Comparison of ENCODE assay signal across 22 cellular contexts in the genomic region with DNA sequence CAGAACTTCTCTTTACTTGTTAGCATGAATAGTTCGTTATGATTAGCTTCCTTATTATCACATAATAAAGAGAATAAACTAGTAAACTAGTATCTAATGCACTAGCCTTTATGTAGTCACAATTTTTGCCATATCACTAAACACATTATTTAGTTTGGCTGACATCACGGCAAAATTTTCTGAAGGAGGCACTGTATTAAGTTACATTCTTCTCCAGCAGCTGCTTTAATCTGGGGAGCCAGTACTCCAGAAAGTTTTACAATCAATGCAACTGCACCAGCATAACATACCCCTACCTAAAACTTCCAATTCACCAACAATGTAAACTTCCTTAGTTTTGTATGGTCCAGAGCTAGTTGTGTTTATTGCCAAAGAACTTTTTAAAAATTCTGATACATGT.
"Had no signal": no experiment of that assay in that cellular context is flagged by ENCODE, and none has a peak within 500 bp of the region (broad histone marks: within the 10 kb centered on the region; RNA-seq: fewer than 3 reads in every experiment).

No MANE protein-coding gene starts in this region.

- H3K27me3 Mint-ChIP-seq: natural killer cell treated with Interleukin-12 subunit alpha and Interleukin-12 subunit beta and Interleukin-15 and Interleukin-18, amount 100 ng/mL, for 72 hours; stimulated activated naive B cell treated with anti-CD40 and anti-IgM and Interleukin-4, amounts not matched to agents 10 μg/mL and 1 μg/mL and 100 μg/mL, for 72 hours; stimulated activated naive CD8-positive, alpha-beta T cell treated with anti-CD3 and anti-CD28 coated beads, Interleukin-15, amount 100 ng/mL, for 72 hours had no signal

- H3K27me3 ChIP-seq: colonic mucosa, gastrocnemius medialis, right lobe of liver, testis, tibial nerve, upper lobe of right lung had no signal

- DNase-seq: cerebellar nuclear complex; colonic mucosa; dermis blood vessel endothelial cell; endodermal cell; erythroblast; gastrocnemius medialis; glutamatergic neuron; islet precursor cell; occipital lobe; psoas muscle; retina; right lobe of liver; stimulated activated CD4-positive, alpha-beta T cell treated with anti-CD3 and anti-CD28 coated beads, Interleukin-2, amount 100 ng/mL, for 24 hours; stimulated activated CD4-positive, alpha-beta T cell treated with anti-CD3 and anti-CD28 coated beads, Interleukin-4, amount 100 ng/mL, for 4 hours; stimulated activated naive B cell treated with anti-CD40 and anti-IgM and Interleukin-4, amounts not matched to agents 10 μg/mL and 1 μg/mL and 100 μg/mL, for 72 hours; stimulated activated naive CD8-positive, alpha-beta T cell treated with anti-CD3 and anti-CD28 coated beads, Interleukin-15, amount 100 ng/mL, for 72 hours; testis; upper lobe of right lung had no signal

- H3K4me3 Mint-ChIP-seq: endodermal cell; natural killer cell treated with Interleukin-12 subunit alpha and Interleukin-12 subunit beta and Interleukin-15 and Interleukin-18, amount 100 ng/mL, for 72 hours; stimulated activated naive B cell treated with anti-CD40 and anti-IgM and Interleukin-4, amounts not matched to agents 10 μg/mL and 1 μg/mL and 100 μg/mL, for 72 hours; stimulated activated naive CD8-positive, alpha-beta T cell treated with anti-CD3 and anti-CD28 coated beads, Interleukin-15, amount 100 ng/mL, for 72 hours had no signal

- H3K27ac Mint-ChIP-seq: endodermal cell; natural killer cell treated with Interleukin-12 subunit alpha and Interleukin-12 subunit beta and Interleukin-15 and Interleukin-18, amount 100 ng/mL, for 72 hours; stimulated activated naive B cell treated with anti-CD40 and anti-IgM and Interleukin-4, amounts not matched to agents 10 μg/mL and 1 μg/mL and 100 μg/mL, for 72 hours; stimulated activated naive CD8-positive, alpha-beta T cell treated with anti-CD3 and anti-CD28 coated beads, Interleukin-15, amount 100 ng/mL, for 72 hours had no signal

- ATAC-seq: gastrocnemius medialis; left lobe of liver; natural killer cell treated with Interleukin-12 subunit alpha and Interleukin-12 subunit beta and Interleukin-15 and Interleukin-18, amount 100 ng/mL, for 72 hours; psoas muscle; right lobe of liver; stimulated activated naive B cell treated with anti-CD40 and anti-IgM and Interleukin-4, amounts not matched to agents 10 μg/mL and 1 μg/mL and 100 μg/mL, for 72 hours; stimulated activated naive CD8-positive, alpha-beta T cell treated with anti-CD3 and anti-CD28 coated beads, Interleukin-15, amount 100 ng/mL, for 72 hours; upper lobe of right lung had no signal

- H3K4me1 Mint-ChIP-seq: endodermal cell; stimulated activated naive B cell treated with anti-CD40 and anti-IgM and Interleukin-4, amounts not matched to agents 10 μg/mL and 1 μg/mL and 100 μg/mL, for 72 hours; stimulated activated naive CD8-positive, alpha-beta T cell treated with anti-CD3 and anti-CD28 coated beads, Interleukin-15, amount 100 ng/mL, for 72 hours had no signal

- H3K4me1 ChIP-seq: colonic mucosa, gastrocnemius medialis, psoas muscle, right lobe of liver, testis, tibial nerve, upper lobe of right lung had no signal

- H3K27ac ChIP-seq: colonic mucosa, gastrocnemius medialis, psoas muscle, right lobe of liver, skin epidermis, testis, tibial nerve, upper lobe of right lung had no signal

- H3K4me3 ChIP-seq: colonic mucosa, gastrocnemius medialis, psoas muscle, right lobe of liver, skin epidermis, testis, tibial nerve, upper lobe of right lung had no signal

- H3K9me3 ChIP-seq: colonic mucosa, gastrocnemius medialis, psoas muscle, right lobe of liver, testis, upper lobe of right lung had no signal
